Comparison of ENCODE assay signal across 24 cellular contexts in genomic region chr1:22366346-22366745, GRCh38.
DNase-seq lines count a peak whose midpoint lies in the region; ATAC-seq, FAIRE-seq and TF ChIP-seq lines count a peak whose summit lies in the region.
"Had no signal": no experiment of that assay in that cellular context is flagged by ENCODE, and none has a peak within 500 bp of the region (broad histone marks: within the 10 kb centered on the region; RNA-seq: fewer than 3 reads in every experiment).

No MANE protein-coding gene starts in this region.

- H3K23me2 ChIP-seq in H1 (ENCODE audit: low read depth, low read length), result no peaks in the 10 kb centered on the region

- BruUV-seq in IMR-90 (replicated peaks; lab: Mats Ljungman, UMichigan) (no TSS peak), K562 (replicated peaks; lab: Mats Ljungman, UMichigan) (no TSS peak)

- DNase-seq in IMR-90 (no peak), K562 (ENCODE audit: extremely low read depth in 1 of 4, low spot score in 3 of 4) (no peak), H1 (ENCODE audit: low read depth in 1 of 2, low spot score in 2 of 2) (no peak), urothelium cell line (ENCODE audit: low spot score) (no peak), head of caudate nucleus (no peak), endothelial cell (ENCODE audit: low spot score) (no peak), medulla oblongata (ENCODE audit: extremely low spot score) (no peak)
- no peak for DNase-seq in activated naive CD4-positive, alpha-beta T cell treated with anti-CD3 and anti-CD28 coated beads, Interleukin-2, amount 50 U/mL, for 16 hours
- DNase-seq: 8988T; AML-193; Caco-2; Calu3; CD4-positive, alpha-beta T cell; CD8-positive, alpha-beta T cell; DMS79 treated with DMSO at 0.1 percent for 48 hours; GF-D8 had no signal

- H2BK15ac ChIP-seq in IMR-90 (ENCODE audit: low read depth, low read length) (no peak overlapping the region), H1 (ENCODE audit: low read length) (no peak overlapping the region)

- H3K9me1 ChIP-seq in IMR-90 (ENCODE audit: insufficient read depth, low read length), result 0 out of 2 replicates have a peak, but pooled peaks cover 2% of the 10 kb centered on the region
- no peaks in the 10 kb centered on the region for H3K9me1 ChIP-seq in K562 (ENCODE audit: control insufficient read depth, insufficient read depth, low read length)

- no peaks in the 10 kb centered on the region for H3K9me3 Mint-ChIP-seq in endothelial cell (ENCODE audit: unreplicated experiment)
- H3K9me3 Mint-ChIP-seq: CD4-positive, alpha-beta T cell; CD8-positive, alpha-beta T cell had no signal

- H3K23ac ChIP-seq in IMR-90 (ENCODE audit: low read depth, low read length) (no peak overlapping the region), H1 (ENCODE audit: insufficient read length) (peak overlapping the region; percentile 42)

- POLR2A ChIA-PET in IMR-90 (lab: Charles Lee; ENCODE audit: unreplicated experiment) (no interaction called here), K562 (lab: Yijun Ruan, JAX) (interaction anchor here (1.1 kb wide), 1 partner anchor 41 kb away, joined by 3 read pairs; no protein-coding TSS in a partner anchor), H1 (lab: Charles Lee; ENCODE audit: partially characterized antibody) (interaction anchor here (0.6 to 1.7 kb wide), 2 partner anchors 11 to 36 kb away, joined by 3 read pairs; no protein-coding TSS in a partner anchor)

- H3K36me3 Mint-ChIP-seq in endothelial cell (ENCODE audit: low read depth, unreplicated experiment), result no peaks in the 10 kb centered on the region
- H3K36me3 Mint-ChIP-seq: CD8-positive, alpha-beta T cell had no signal

- H3K4me3 ChIP-seq in IMR-90 (ENCODE audit: insufficient read depth, low read depth, low read length) (no peak overlapping the region), K562 (no peak overlapping the region), H1 (ENCODE audit: extremely low read depth in 1 of 4, insufficient read depth in 2 of 4, low read depth in 3 of 4, low read length in 4 of 4) (no peak overlapping the region)
- H3K4me3 ChIP-seq: BLaER1 treated with 17β-estradiol and CSF1 and Interleukin-3, amounts not matched to agents 10 nM and 100 nM had no signal

- peaks cover 4% of the 10 kb centered on the region for H3K4me1 Mint-ChIP-seq in endothelial cell (ENCODE audit: unreplicated experiment)
- H3K4me1 Mint-ChIP-seq: B cell had no signal

- no peak for TF ChIP-seq CTCF in IMR-90 (conservative IDR thresholded peaks at IDR 0.05; ENCODE audit: low read depth, low read length)
- no peak for TF ChIP-seq CTCF in K562 (IDR thresholded peaks at IDR 0.05 in 2 of 3, conservative IDR thresholded peaks at IDR 0.05 in 1 of 3; ENCODE audit: insufficient read depth in 2 of 3, low read depth in 1 of 3, low read length in 3 of 3)
- no peak for TF ChIP-seq CTCF in H1 (IDR thresholded peaks at IDR 0.05; ENCODE audit: control extremely low read depth in 1 of 3, insufficient read depth in 1 of 3, low read depth in 1 of 3, low read length in 3 of 3)
- TF ChIP-seq CTCF in endothelial cell (IDR thresholded peaks at IDR 0.05; ENCODE audit: unreplicated experiment), result no peak

- H3K4me3 Mint-ChIP-seq in endothelial cell (ENCODE audit: unreplicated experiment), result no peak overlapping the region
- H3K4me3 Mint-ChIP-seq: B cell; CD4-positive, alpha-beta T cell; CD8-positive, alpha-beta T cell had no signal

- no peak overlapping the region for H4K91ac ChIP-seq in IMR-90 (ENCODE audit: insufficient read depth, low read depth, low read length)
- H4K91ac ChIP-seq in H1 (replicated peaks; ENCODE audit: insufficient read length, low read length), result no peak overlapping the region

- no peak overlapping the region; the same call in 1 of the 2 replicates for H2BK12ac ChIP-seq in H1 (ENCODE audit: low read depth, low read length)

- no peak overlapping the region for H2BK5ac ChIP-seq in IMR-90 (ENCODE audit: low read depth, low read length, poor library complexity, severe bottlenecking)
- H2BK5ac ChIP-seq in H1 (ENCODE audit: low read depth, low read length), result no peak overlapping the region

- H3K56ac ChIP-seq in IMR-90 (ENCODE audit: extremely low read depth, insufficient read depth, low read length) (no peak overlapping the region), H1 (replicated peaks; ENCODE audit: insufficient read length, low read depth, low read length) (no peak overlapping the region)

- TF ChIP-seq EP300 in K562 (IDR thresholded peaks at IDR 0.05; ENCODE audit: low read length) (no peak), H1 (IDR thresholded peaks at IDR 0.05; ENCODE audit: borderline replicate concordance in 1 of 2, low read depth in 2 of 2, low read length in 2 of 2) (no peak)

- in situ Hi-C loops in IMR-90 (cut with MboI; ENCODE audit: low sequenced_read_pairs) (no loop called here), K562 (cut with MboI) (no loop called here)

- H4K5ac ChIP-seq in IMR-90 (ENCODE audit: low read depth, low read length) (no peak overlapping the region), H1 (ENCODE audit: insufficient read length, low read depth, low read length) (no peak overlapping the region)

- H3K14ac ChIP-seq in IMR-90 (replicated peaks; ENCODE audit: low read depth, low read length) (no peak overlapping the region), H1 (ENCODE audit: insufficient read length) (no peak overlapping the region)

- H3K27ac Mint-ChIP-seq in endothelial cell (ENCODE audit: unreplicated experiment), result no peak overlapping the region
- H3K27ac Mint-ChIP-seq: B cell; CD4-positive, alpha-beta T cell; CD8-positive, alpha-beta T cell had no signal

- H3K4me2 ChIP-seq in IMR-90 (ENCODE audit: low read depth, low read length) (no peak overlapping the region), K562 (ENCODE audit: insufficient read depth, low read length) (no peak overlapping the region), H1 (ENCODE audit: insufficient read depth in 1 of 2, low read depth in 2 of 2, low read length in 2 of 2) (no peak overlapping the region)
- H3K4me2 ChIP-seq: BLaER1 treated with 17β-estradiol and CSF1 and Interleukin-3, amounts not matched to agents 10 nM and 100 nM had no signal

- H3K9me3 ChIP-seq in IMR-90 (ENCODE audit: control insufficient read depth, insufficient read depth, low read length) (no peaks in the 10 kb centered on the region), K562 (replicated peaks; ENCODE audit: control insufficient read depth, insufficient read depth, low read depth, low read length) (no peaks in the 10 kb centered on the region), H1 (ENCODE audit: insufficient read depth in 2 of 2, low read depth in 1 of 2, low read length in 1 of 2) (no peaks in the 10 kb centered on the region)
- H3K9me3 ChIP-seq: BLaER1 treated with 17β-estradiol and CSF1 and Interleukin-3, amounts not matched to agents 10 nM and 100 nM; Caco-2 had no signal

- no peak overlapping the region for H3K27ac ChIP-seq in IMR-90 (ENCODE audit: insufficient read depth, low read length)
- H3K27ac ChIP-seq in K562 (ENCODE audit: extremely low read depth, low read depth, low read length), result no peak overlapping the region
- H3K27ac ChIP-seq in H1 (ENCODE audit: low read depth, low read length), result no peak overlapping the region
- H3K27ac ChIP-seq: BLaER1 treated with 17β-estradiol and CSF1 and Interleukin-3, amounts not matched to agents 10 nM and 100 nM; C4-2B had no signal

- H4K8ac ChIP-seq in IMR-90 (ENCODE audit: low read depth in 2 of 2, low read length in 2 of 2) (no peak overlapping the region), H1 (ENCODE audit: extremely low read depth, insufficient read depth, low read length) (no peak overlapping the region)

- CTCF ChIA-PET in IMR-90 (lab: Yijun Ruan, JAX) (no interaction called here), K562 (lab: Yijun Ruan, JAX; ENCODE audit: low intra/inter-chr PET ratio) (no interaction called here), H1 (lab: Charles Lee; ENCODE audit: partially characterized antibody) (interaction anchor here (1.2 kb wide), 1 partner anchor 50 kb away, joined by 4 read pairs; no protein-coding TSS in a partner anchor)

- peaks cover 70% of the 10 kb centered on the region for H3K27me3 ChIP-seq in IMR-90 (ENCODE audit: control insufficient read depth, insufficient read depth, low read length)
- peaks cover 14 to 37% of the 10 kb centered on the region in 2 experiments for H3K27me3 ChIP-seq in K562 (ENCODE audit: control insufficient read depth in 2 of 2, insufficient read depth in 2 of 2, low read length in 2 of 2)
- peaks cover 0 to 3% (median 0%) of the 10 kb centered on the region in 4 experiments; a peak in 1 of 7 replicates for H3K27me3 ChIP-seq in H1 (replicated peaks in 1 of 4; ENCODE audit: control insufficient read depth in 3 of 4, extremely low read depth in 1 of 4, insufficient read depth in 3 of 4, low read length in 3 of 4)
- H3K27me3 ChIP-seq: BLaER1 treated with 17β-estradiol and CSF1 and Interleukin-3, amounts not matched to agents 10 nM and 100 nM had no signal

- H2AK5ac ChIP-seq in IMR-90 (ENCODE audit: low read depth, low read length) (no peak overlapping the region), H1 (ENCODE audit: low read depth, low read length) (no peak overlapping the region)

- no peak overlapping the region for H2BK120ac ChIP-seq in IMR-90 (ENCODE audit: low read depth, low read length)
- H2BK120ac ChIP-seq in H1 (replicated peaks; ENCODE audit: low read depth, low read length), result no peak overlapping the region

- 85% methylated on average over 2 of the region's 6 CpGs; no CpG with 5 or more reads in 1 of the 2 experiments for WGBS in IMR-90 (ENCODE audit: extremely low coverage in 2 of 2, insufficient read length in 1 of 2), 2 experiments
- WGBS in K562 (ENCODE audit: insufficient coverage, low coverage, missing lambda C conversion rate), result 14% methylated on average over 6 of the region's 6 CpGs
- WGBS in H1 (ENCODE audit: extremely low coverage in 1 of 2, insufficient coverage in 1 of 2, insufficient read length in 1 of 2, insufficient replicate concordance in 2 of 2, low coverage in 1 of 2, low lambda C conversion rate in 2 of 2, missing lambda C conversion rate in 1 of 2), 2 experiments, result 81% methylated on average over 6 of the region's 6 CpGs; no CpG with 5 or more reads in 1 of the 2 experiments

- H3K9ac ChIP-seq in IMR-90 (ENCODE audit: low read depth, low read length), result no peak overlapping the region
- no peak overlapping the region for H3K9ac ChIP-seq in K562 (ENCODE audit: insufficient read depth in 1 of 2, low read depth in 2 of 2, low read length in 2 of 2)
- no peak overlapping the region for H3K9ac ChIP-seq in H1 (replicated peaks in 1 of 4; ENCODE audit: extremely low read depth in 1 of 4, low read depth in 3 of 4, low read length in 3 of 4)
- H3K9ac ChIP-seq: BLaER1 treated with 17β-estradiol and CSF1 and Interleukin-3, amounts not matched to agents 10 nM and 100 nM had no signal

- H2BK20ac ChIP-seq in IMR-90 (ENCODE audit: low read depth, low read length), result no peak overlapping the region
- H2BK20ac ChIP-seq in H1 (ENCODE audit: low read length), result no peak overlapping the region

- FAIRE-seq in K562 (lab: Jason Lieb, UNC) (no peak), H1 (lab: Jason Lieb, UNC) (no peak), urothelium cell line (lab: Jason Lieb, UNC) (peak; percentile 27)
- FAIRE-seq: A204.1, D721Med, G401.6, GM12891, GM19239 had no signal

- no peak for ATAC-seq in IMR-90 (ENCODE audit: low read depth)
- ATAC-seq in K562, result no peak
- ATAC-seq: CD8-positive, alpha-beta T cell had no signal

- H4K20me1 ChIP-seq in IMR-90 (ENCODE audit: insufficient read depth, low read length) (0 out of 2 replicates have a peak, but pooled peaks cover 3% of the 10 kb centered on the region), K562 (replicated peaks; ENCODE audit: control insufficient read depth, insufficient read depth, low read length) (no peaks in the 10 kb centered on the region; the same call in 1 of the 2 replicates), H1 (replicated peaks in 1 of 2; ENCODE audit: control insufficient read depth in 1 of 2, insufficient read depth in 2 of 2, low read length in 2 of 2) (no peaks in the 10 kb centered on the region)
- H4K20me1 ChIP-seq: BLaER1 treated with 17β-estradiol and CSF1 and Interleukin-3, amounts not matched to agents 10 nM and 100 nM had no signal

- H3K79me1 ChIP-seq in IMR-90 (ENCODE audit: low read depth in 1 of 2, low read length in 2 of 2) (no peaks in the 10 kb centered on the region), H1 (ENCODE audit: low read depth, low read length) (no peaks in the 10 kb centered on the region)

- intact Hi-C loops in IMR-90 (cut with micrococcal nuclease) (no loop called here), K562 (cut with micrococcal nuclease) (no loop called here), head of caudate nucleus (cut with DNase I) (no loop called here)

- H3K79me2 ChIP-seq in K562 (ENCODE audit: control insufficient read depth, insufficient read depth, low read length) (no peaks in the 10 kb centered on the region), H1 (ENCODE audit: control insufficient read depth in 1 of 2, insufficient read depth in 2 of 2, low read length in 2 of 2) (no peaks in the 10 kb centered on the region)

- no peak overlapping the region for H2AK9ac ChIP-seq in IMR-90 (replicated peaks; ENCODE audit: low read depth, low read length, poor library complexity)

- no peaks in the 10 kb centered on the region for H3K4me1 ChIP-seq in IMR-90 (ENCODE audit: control insufficient read depth, insufficient read depth, low read length)
- peaks cover 11 to 22% of the 10 kb centered on the region in 2 experiments; a peak in 4 of 5 replicates for H3K4me1 ChIP-seq in K562 (replicated peaks in 1 of 2; ENCODE audit: control insufficient read depth in 2 of 2, insufficient read depth in 2 of 2, low read length in 2 of 2)
- H3K4me1 ChIP-seq in H1 (replicated peaks in 1 of 4; ENCODE audit: control insufficient read depth in 3 of 4, insufficient read depth in 4 of 4, low read length in 3 of 4), result peaks cover 2 to 14% (median 5%) of the 10 kb centered on the region in 4 experiments
- H3K4me1 ChIP-seq: Caco-2 had no signal

- H3K36me3 ChIP-seq in IMR-90 (ENCODE audit: control insufficient read depth, insufficient read depth, low read length) (no peaks in the 10 kb centered on the region), K562 (ENCODE audit: control insufficient read depth, insufficient read depth, low read length) (no peaks in the 10 kb centered on the region), H1 (ENCODE audit: control insufficient read depth in 2 of 4, insufficient read depth in 4 of 4, low read length in 3 of 4) (no peaks in the 10 kb centered on the region)
- H3K36me3 ChIP-seq: BLaER1 treated with 17β-estradiol and CSF1 and Interleukin-3, amounts not matched to agents 10 nM and 100 nM had no signal

- peaks cover 8% of the 10 kb centered on the region for H3K27me3 Mint-ChIP-seq in endothelial cell (ENCODE audit: unreplicated experiment)

- no peak for TF ChIP-seq POLR2A in IMR-90 (IDR thresholded peaks at IDR 0.05; ENCODE audit: low read depth, low read length)
- TF ChIP-seq POLR2A in K562 (conservative IDR thresholded peaks at IDR 0.05), result no peak
- TF ChIP-seq POLR2A in H1 (IDR thresholded peaks at IDR 0.05; ENCODE audit: control extremely low read depth in 1 of 2, low read depth in 2 of 2, low read length in 2 of 2), result no peak

- dilution Hi-C loops in IMR-90 (cut with HindIII; ENCODE audit: low sequenced_read_pairs, unreplicated experiment), result no loop called here

- H3K4ac ChIP-seq in IMR-90 (ENCODE audit: low read depth, low read length), result no peak overlapping the region
- no peak overlapping the region for H3K4ac ChIP-seq in H1 (replicated peaks; ENCODE audit: insufficient read length, low read depth, low read length)

- TF ChIP-seq RAD21 in IMR-90 (IDR thresholded peaks at IDR 0.05; ENCODE audit: low read length) (no peak), K562 (CRISPR knock-in tag; conservative IDR thresholded peaks at IDR 0.05 in 1 of 2, IDR thresholded peaks at IDR 0.05 in 1 of 2) (no peak), H1 (IDR thresholded peaks at IDR 0.05 in 1 of 2, conservative IDR thresholded peaks at IDR 0.05 in 1 of 2; ENCODE audit: low read depth in 2 of 2, low read length in 2 of 2) (no peak)

- H3K18ac ChIP-seq in IMR-90 (ENCODE audit: low read depth, low read length) (no peak overlapping the region), H1 (ENCODE audit: extremely low read depth, low read length) (no peak overlapping the region)

- H2AFZ ChIP-seq in IMR-90 (replicated peaks; ENCODE audit: low read length, poor library complexity) (peak overlapping the region; percentile 33), K562 (ENCODE audit: low read depth, low read length) (no peak overlapping the region), H1 (ENCODE audit: low read length) (no peak overlapping the region)
